ENCODE assay signal across 8 cellular contexts in the genomic region with DNA sequence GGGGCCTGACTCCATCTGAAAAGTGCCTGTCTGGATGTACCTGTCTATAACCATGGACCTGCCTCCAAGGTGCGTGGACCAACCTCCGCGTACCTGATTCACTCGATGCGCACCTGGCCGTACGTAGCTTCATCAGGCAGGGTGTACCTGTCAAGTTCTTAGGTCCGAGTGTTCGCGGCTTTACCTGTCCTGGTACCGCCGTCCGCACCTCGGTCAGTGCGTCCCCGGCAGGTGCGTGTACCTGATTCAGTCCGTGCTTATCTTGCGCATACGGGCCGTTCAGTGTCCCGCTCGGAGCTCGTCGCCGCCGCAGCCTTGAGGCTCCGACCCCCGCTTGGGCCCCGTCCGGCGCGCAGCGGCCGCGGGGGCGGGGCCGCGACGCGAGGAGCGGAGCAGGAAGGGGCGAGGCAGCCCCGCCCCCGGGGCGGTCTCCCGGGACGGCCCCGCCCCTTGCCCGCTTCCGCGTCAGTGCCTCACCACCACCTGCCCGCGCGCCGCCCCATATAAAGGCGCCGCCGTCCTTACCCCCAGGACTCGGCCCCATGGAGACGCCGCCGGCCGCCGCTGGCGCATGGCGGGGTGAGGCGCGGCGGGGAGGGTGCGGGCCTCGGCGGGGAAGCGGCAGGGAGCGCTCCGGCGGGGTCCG. TPM values are rescaled to one million over a fixed set of nuclear protein-coding genes. Genes with fewer than 3 reads are reported as not detected.
DNase-seq lines count a peak whose midpoint lies in the region; ATAC-seq and TF ChIP-seq lines count a peak whose summit lies in the region.

A gene (plus strand): TSS at position 530 of the 646 bp plus-strand sequence. CDS start 917 bp downstream, outside the sequence.

- peaks cover 33% of the 10 kb centered on the region for H3K4me1 Mint-ChIP-seq in activated naive CD4-positive, alpha-beta T cell treated with anti-CD3 and anti-CD28 coated beads for 36 hours (ENCODE audit: low read depth)

- intact Hi-C loops in activated naive CD4-positive, alpha-beta T cell treated with anti-CD3 and anti-CD28 coated beads for 36 hours (cut with micrococcal nuclease): loop anchor here (2.0 to 10.0 kb wide), 2 partner anchors 521 to 539 kb away; a partner anchor contains a TSS

- no peaks in the 10 kb centered on the region for H3K27me3 ChIP-seq in DND-41 (ENCODE audit: insufficient read depth, low read length, poor library complexity)
- H3K27me3 ChIP-seq in MG63: no peaks in the 10 kb centered on the region
- H3K27me3 ChIP-seq in suprapubic skin: no peaks in the 10 kb centered on the region

- H2AFZ ChIP-seq in DND-41 (ENCODE audit: low read depth, low read length): peak within 1 kb of the TSS; percentile 83

- peaks cover 38% of the 10 kb centered on the region for H3K36me3 ChIP-seq in DND-41 (ENCODE audit: insufficient read depth, low read length)
- H3K36me3 ChIP-seq in MG63: peaks cover 24% of the 10 kb centered on the region
- H3K36me3 ChIP-seq in SK-N-MC (ENCODE audit: insufficient read depth, low read length): peaks cover 6% of the 10 kb centered on the region; the same call in 1 of the 2 replicates
- peaks cover 7% of the 10 kb centered on the region for H3K36me3 ChIP-seq in suprapubic skin

- TF ChIP-seq CTCF in DND-41 (IDR thresholded peaks at IDR 0.05; ENCODE audit: borderline replicate concordance, extremely low read depth, low read length, poor library complexity, severe bottlenecking) (no peak), suprapubic skin (IDR thresholded peaks at IDR 0.05) (no peak)

- TF ChIP-seq POLR2A in suprapubic skin (IDR thresholded peaks at IDR 0.05): peak; percentile 94 to 99

- ATAC-seq in DND-41 (ENCODE audit: insufficient read depth, low read depth): peak; percentile 88

- DNase-seq in DND-41: peak; percentile 86
- DNase-seq in GOT3 (lab: John Stamatoyannopoulos, UW): peak; percentile 72
- DNase-seq in MG63: peak; percentile 84
- no peak for DNase-seq in SK-N-MC (ENCODE audit: low read depth, low spot score)
- peak; percentile 89 for DNase-seq in activated naive CD4-positive, alpha-beta T cell treated with anti-CD3 and anti-CD28 coated beads for 36 hours
- DNase-seq in germinal center (ENCODE audit: low spot score): peak; percentile 97
- peak in 48 of 56 donors; percentile 16 to 92 (median 67) for DNase-seq in nucleus accumbens (lab: John Stamatoyannopoulos, UW)
- peak; percentile 91 to 95 for DNase-seq in suprapubic skin (ENCODE audit: low spot score in 2 of 2)

- peak within 1 kb of the TSS; percentile 99 for H3K27ac Mint-ChIP-seq in activated naive CD4-positive, alpha-beta T cell treated with anti-CD3 and anti-CD28 coated beads for 36 hours

- H3K4me1 ChIP-seq in DND-41 (ENCODE audit: insufficient read depth, low read length): peaks cover 64% of the 10 kb centered on the region
- H3K4me1 ChIP-seq in suprapubic skin: peaks cover 77% of the 10 kb centered on the region

- peak within 1 kb of the TSS; percentile 96 for H3K4me2 ChIP-seq in DND-41 (ENCODE audit: insufficient read depth, low read length)

- peaks cover 40% of the 10 kb centered on the region for H3K36me3 Mint-ChIP-seq in activated naive CD4-positive, alpha-beta T cell treated with anti-CD3 and anti-CD28 coated beads for 36 hours (ENCODE audit: low read depth)

- TF ChIP-seq EP300 in suprapubic skin (IDR thresholded peaks at IDR 0.05): no peak

- peak within 1 kb of the TSS; percentile 42 to 78 for H3K4me3 ChIP-seq in DND-41 (ENCODE audit: low read depth in 1 of 2, low read length in 2 of 2)
- peak within 1 kb of the TSS; percentile 72 for H3K4me3 ChIP-seq in MG63
- H3K4me3 ChIP-seq in SK-N-MC: peak within 1 kb of the TSS; percentile 92
- peak within 1 kb of the TSS; percentile 81 for H3K4me3 ChIP-seq in suprapubic skin

- peaks cover 28% of the 10 kb centered on the region for H4K20me1 ChIP-seq in DND-41 (ENCODE audit: insufficient read depth, low read length)

- peak within 1 kb of the TSS; percentile 71 for H3K9ac ChIP-seq in DND-41 (ENCODE audit: low read depth, low read length)
- H3K9ac ChIP-seq in SK-N-MC (ENCODE audit: insufficient read length): peak within 1 kb of the TSS; percentile 80

- H3K9me3 Mint-ChIP-seq in activated naive CD4-positive, alpha-beta T cell treated with anti-CD3 and anti-CD28 coated beads for 36 hours: no peaks in the 10 kb centered on the region

- H3K4me3 Mint-ChIP-seq in activated naive CD4-positive, alpha-beta T cell treated with anti-CD3 and anti-CD28 coated beads for 36 hours: peak within 1 kb of the TSS; percentile 87

- no peaks in the 10 kb centered on the region for H3K27me3 Mint-ChIP-seq in activated naive CD4-positive, alpha-beta T cell treated with anti-CD3 and anti-CD28 coated beads for 36 hours (ENCODE audit: low read depth)

- WGBS in suprapubic skin: no CpG with 5 or more reads among the region's 78 CpGs

- H3K27ac ChIP-seq in DND-41 (ENCODE audit: low read length) (peak within 1 kb of the TSS; percentile 65), SK-N-MC (no peak within 1 kb of the TSS), suprapubic skin (peak within 1 kb of the TSS; percentile 95)

- H3K9me3 ChIP-seq in DND-41 (ENCODE audit: insufficient read depth, low read length, severe bottlenecking) (no peaks in the 10 kb centered on the region), MG63 (no peaks in the 10 kb centered on the region), SK-N-MC (ENCODE audit: low read depth, low read length) (no peaks in the 10 kb centered on the region), suprapubic skin (no peaks in the 10 kb centered on the region)

- CTCF ChIA-PET in activated naive CD4-positive, alpha-beta T cell treated with anti-CD3 and anti-CD28 coated beads for 36 hours (lab: Charles Lee): interaction anchor here (0.9 to 10.9 kb wide), 7 partner anchors 8 to 320 kb away, joined by 3 to 127 read pairs (median 4); a partner anchor contains a TSS

- H3K79me2 ChIP-seq in DND-41 (ENCODE audit: insufficient read depth, low read length): peaks cover 36% of the 10 kb centered on the region

RNA-seq across cellular contexts. Expression of the gene that starts here (rescaled TPM):
- total RNA-seq in MG63 (2014; rRNA removed; shearing (Covaris generic); ENCODE audit: low replicate concordance): 2.2 and 3.8 TPM in 2 replicates
- total RNA-seq in activated naive CD4-positive, alpha-beta T cell treated with anti-CD3 and anti-CD28 coated beads for 36 hours: 10 to 100 TPM; 29.0 to 33.6 TPM
- total RNA-seq in suprapubic skin: 100 to 1,000 TPM in 1 of 4 donors, 10 to 100 TPM in 3; 47.7 to 107 (median 56.1) TPM
